In the genomic region with DNA sequence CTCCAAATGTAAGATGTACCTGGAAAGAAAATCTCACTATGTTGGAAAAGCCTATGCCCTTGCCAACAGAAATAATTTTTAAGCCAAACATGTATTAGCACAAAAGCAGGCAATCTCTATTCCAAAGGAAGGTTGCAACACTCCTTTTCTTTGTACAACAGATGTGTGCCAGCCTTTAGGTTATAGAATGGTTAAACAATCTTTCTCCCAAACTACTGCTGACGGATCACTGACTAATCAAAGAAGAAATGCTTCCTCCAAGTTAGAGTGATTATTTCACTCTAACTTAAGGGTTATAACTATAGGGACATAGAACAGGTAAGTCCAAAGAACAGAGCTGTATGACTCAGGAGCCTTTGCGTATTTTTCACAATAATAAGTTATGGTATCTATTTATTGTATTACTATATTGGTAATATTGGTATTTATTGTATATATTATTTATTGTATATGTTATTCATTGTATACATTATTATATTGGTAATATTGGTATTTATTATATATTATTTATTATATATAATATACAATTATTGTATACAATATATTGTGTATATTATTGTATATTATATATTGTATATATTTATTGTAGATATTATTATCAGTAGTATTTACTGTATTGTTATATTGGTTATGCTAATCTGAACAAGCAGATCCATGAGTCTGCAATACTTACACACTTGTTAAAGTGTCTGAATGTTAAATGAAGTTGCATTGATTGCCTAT, we compare ENCODE assay signal across 31 cellular contexts.
"Had no signal": no experiment of that assay in that cellular context is flagged by ENCODE, and none has a peak within 500 bp of the region (broad histone marks: within the 10 kb centered on the region; RNA-seq: fewer than 3 reads in every experiment).

No MANE protein-coding gene starts in this region.

- H3K4me3 Mint-ChIP-seq: activated B cell treated with CpG ODN at 0.5 μM for 24 hours; activated CD4-positive, alpha-beta T cell treated with anti-CD3 and anti-CD28 coated beads for 36 hours; activated naive CD8-positive, alpha-beta T cell; activated T-cell treated with anti-CD3 and anti-CD28 coated beads, Interleukin-2, amount 50 U/mL, for 4 hours; central memory CD8-positive, alpha-beta T cell; effector memory CD8-positive, alpha-beta T cell; immature natural killer cell; mesothelial cell of epicardium; natural killer cell treated with Interleukin-12 subunit alpha and Interleukin-12 subunit beta and Interleukin-15 and Interleukin-18, amount 100 ng/mL, for 72 hours; stimulated activated effector memory CD8-positive, alpha-beta T cell treated with anti-CD3 and anti-CD28 coated beads, Interleukin-12 subunit alpha, Interleukin-12 subunit beta, amount 100 ng/mL, for 72 hours; T-helper 2 cell treated with Interferon-gamma antibody and Interleukin-4, amounts not matched to agents 5 μg/mL and 100 μg/mL, for 36 hours had no signal

- H3K9me3 ChIP-seq: adrenal gland, ascending aorta, colonic mucosa, left ventricle myocardium inferior, ovary, psoas muscle, right atrium auricular region, stomach, suprapubic skin, tibial nerve had no signal

- H3K4me1 Mint-ChIP-seq: activated CD4-positive, alpha-beta T cell treated with anti-CD3 and anti-CD28 coated beads for 36 hours; central memory CD8-positive, alpha-beta T cell; mesothelial cell of epicardium had no signal

- ATAC-seq: activated CD4-positive, alpha-beta T cell treated with anti-CD3 and anti-CD28 coated beads for 36 hours; activated T-cell treated with anti-CD3 and anti-CD28 coated beads, Interleukin-2, amount 50 U/mL, for 4 hours; effector memory CD8-positive, alpha-beta T cell; natural killer cell treated with Interleukin-12 subunit alpha and Interleukin-12 subunit beta and Interleukin-15 and Interleukin-18, amount 100 ng/mL, for 72 hours; psoas muscle; stimulated activated effector memory CD8-positive, alpha-beta T cell treated with anti-CD3 and anti-CD28 coated beads, Interleukin-12 subunit alpha, Interleukin-12 subunit beta, amount 100 ng/mL, for 72 hours had no signal

- H3K27ac Mint-ChIP-seq: activated B cell treated with CpG ODN at 0.5 μM for 24 hours; activated CD4-positive, alpha-beta T cell treated with anti-CD3 and anti-CD28 coated beads for 36 hours; activated naive CD8-positive, alpha-beta T cell; activated T-helper 2 cell treated with anti-CD3 and anti-CD28 coated beads, Interferon-gamma antibody, Interleukin-2, Interleukin-4, amounts not matched to agents 10 μg/mL and 5 μg/mL and 100 μg/mL, durations not matched to agents 14 hours and 24 hours and 36 hours; effector memory CD8-positive, alpha-beta T cell; immature natural killer cell; mesothelial cell of epicardium; natural killer cell treated with Interleukin-12 subunit alpha and Interleukin-12 subunit beta and Interleukin-15 and Interleukin-18, amount 100 ng/mL, for 72 hours; stimulated activated effector memory CD8-positive, alpha-beta T cell treated with anti-CD3 and anti-CD28 coated beads, Interleukin-12 subunit alpha, Interleukin-12 subunit beta, amount 100 ng/mL, for 72 hours; T-helper 2 cell treated with Interferon-gamma antibody and Interleukin-4, amounts not matched to agents 5 μg/mL and 100 μg/mL, for 36 hours had no signal

- DNase-seq: activated B cell treated with CpG ODN at 0.5 μM for 24 hours; activated CD4-positive, alpha-beta T cell treated with anti-CD3 and anti-CD28 coated beads for 36 hours; activated CD4-positive, alpha-beta T cell treated with anti-CD3 and anti-CD28 coated beads, Interleukin-2, amount 50 U/mL, for 4 hours; activated CD8-positive, alpha-beta memory T cell treated with anti-CD3 and anti-CD28 coated beads, Interleukin-2, amount 50 U/mL, for 48 hours; activated naive CD4-positive, alpha-beta T cell; activated T-cell treated with anti-CD3 and anti-CD28 coated beads, Interleukin-2, amount 50 U/mL, for 4 hours; adrenal gland; brain microvascular endothelial cell; colonic mucosa; dorsolateral prefrontal cortex; effector memory CD8-positive, alpha-beta T cell; glutamatergic neuron; immature natural killer cell; kidney glomerular epithelial cell; left ventricle myocardium inferior; ovary; psoas muscle; stimulated activated CD4-positive, alpha-beta T cell treated with anti-CD3 and anti-CD28 coated beads, Interleukin-2, amount 100 ng/mL, for 24 hours; stomach had no signal

- H3K9me3 Mint-ChIP-seq: activated B cell treated with CpG ODN at 0.5 μM for 24 hours; activated T-cell treated with anti-CD3 and anti-CD28 coated beads, Interleukin-2, amount 50 U/mL, for 4 hours; activated T-helper 2 cell treated with anti-CD3 and anti-CD28 coated beads, Interferon-gamma antibody, Interleukin-2, Interleukin-4, amounts not matched to agents 10 μg/mL and 5 μg/mL and 100 μg/mL, durations not matched to agents 14 hours and 24 hours and 36 hours; central memory CD8-positive, alpha-beta T cell; effector memory CD8-positive, alpha-beta T cell; immature natural killer cell; mesothelial cell of epicardium; natural killer cell treated with Interleukin-12 subunit alpha and Interleukin-12 subunit beta and Interleukin-15 and Interleukin-18, amount 100 ng/mL, for 72 hours; stimulated activated effector memory CD8-positive, alpha-beta T cell treated with anti-CD3 and anti-CD28 coated beads, Interleukin-12 subunit alpha, Interleukin-12 subunit beta, amount 100 ng/mL, for 72 hours; T-helper 2 cell treated with Interferon-gamma antibody and Interleukin-4, amounts not matched to agents 5 μg/mL and 100 μg/mL, for 36 hours had no signal

- H3K27ac ChIP-seq: adrenal gland, ascending aorta, brain microvascular endothelial cell, colonic mucosa, dorsolateral prefrontal cortex, hepatocyte, left ventricle myocardium inferior, ovary, psoas muscle, right atrium auricular region, stomach, suprapubic skin, tibial nerve had no signal

- H3K4me3 ChIP-seq: adrenal gland, ascending aorta, colonic mucosa, dorsolateral prefrontal cortex, hepatocyte, left ventricle myocardium inferior, ovary, psoas muscle, right atrium auricular region, stomach, suprapubic skin, tibial nerve had no signal

- H3K4me1 ChIP-seq: adrenal gland, ascending aorta, colonic mucosa, left ventricle myocardium inferior, psoas muscle, right atrium auricular region, stomach, suprapubic skin, tibial nerve had no signal

- H3K36me3 Mint-ChIP-seq: activated naive CD8-positive, alpha-beta T cell; immature natural killer cell; mesothelial cell of epicardium; natural killer cell treated with Interleukin-12 subunit alpha and Interleukin-12 subunit beta and Interleukin-15 and Interleukin-18, amount 100 ng/mL, for 72 hours had no signal

- H3K27me3 ChIP-seq: adrenal gland, ascending aorta, brain microvascular endothelial cell, colonic mucosa, dorsolateral prefrontal cortex, hepatocyte, ovary, right atrium auricular region, stomach, suprapubic skin, tibial nerve had no signal

- H3K36me3 ChIP-seq: adrenal gland, ascending aorta, brain microvascular endothelial cell, colonic mucosa, left ventricle myocardium inferior, ovary, right atrium auricular region, stomach, suprapubic skin, tibial nerve had no signal
